In the genomic region with DNA sequence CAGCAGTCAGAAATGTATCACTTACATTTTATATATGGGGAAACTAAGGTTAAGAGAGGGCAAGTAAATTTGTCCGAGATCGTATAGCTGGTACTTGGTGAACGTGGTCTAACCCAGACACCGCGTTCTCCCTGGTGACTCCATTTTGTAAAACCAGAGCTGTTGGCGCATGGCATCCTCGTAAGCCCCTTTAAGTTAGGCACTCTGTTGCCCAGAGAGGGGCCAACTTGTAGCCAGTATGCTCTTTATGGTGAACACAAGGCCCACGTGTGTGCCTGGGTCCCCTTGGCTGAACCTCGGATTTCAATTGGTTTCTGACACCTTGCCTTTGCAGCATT, we compare ENCODE assay signal across 7 cellular contexts. TPM values are rescaled to one million over a fixed set of nuclear protein-coding genes. Genes with fewer than 3 reads are reported as not detected.
DNase-seq lines count a peak whose midpoint lies in the region; ATAC-seq and TF ChIP-seq lines count a peak whose summit lies in the region.

No MANE protein-coding gene starts in this region.

- intact Hi-C loops in HCT116 (cut with micrococcal nuclease) (no loop called here), esophagus squamous epithelium (cut with DNase I) (loop anchor here (5.0 kb wide), 1 partner anchor 37 kb away; no protein-coding TSS in a partner anchor), left colon (cut with DNase I, micrococcal nuclease) (no loop called here)

- peak overlapping the region; percentile 97 to 98 for H3K27ac Mint-ChIP-seq in T-cell
- peak overlapping the region; percentile 99 for H3K27ac Mint-ChIP-seq in stimulated activated effector memory CD8-positive, alpha-beta T cell treated with anti-CD3 and anti-CD28 coated beads, Interleukin-12 subunit alpha, Interleukin-12 subunit beta, amount 100 ng/mL, for 72 hours

- H3K27ac ChIP-seq in HCT116 (ENCODE audit: low read depth, low read length) (peak overlapping the region; percentile 87), esophagus squamous epithelium (peak overlapping the region; percentile 85 to 95 (median 93))

- BruUV-seq in HCT116 (replicated peaks; lab: Mats Ljungman, UMichigan), result TSS peak; percentile 98

- peak overlapping the region; percentile 65 for H3K9ac ChIP-seq in HCT116 (ENCODE audit: low read length)

- TF ChIP-seq RAD21 in HCT116 (IDR thresholded peaks at IDR 0.05; ENCODE audit: low read depth), result no peak

- DNase-seq in HCT116 (ENCODE audit: low read depth, low spot score) (no peak), T-cell (peak in 3 of 34 experiments; percentile 0 to 6 (median 2)), esophagus squamous epithelium (lab: John Stamatoyannopoulos, UW) (no peak), left colon (no peak)
- DNase-seq in stimulated activated effector memory CD8-positive, alpha-beta T cell treated with anti-CD3 and anti-CD28 coated beads, Interleukin-12 subunit alpha, Interleukin-12 subunit beta, amount 100 ng/mL, for 72 hours (ENCODE audit: low spot score in 2 of 2), result no peak

- peak overlapping the region; percentile 57 to 63 for H3K4me3 ChIP-seq in HCT116 (replicated peaks in 1 of 2; ENCODE audit: low read depth in 1 of 2, low read length in 2 of 2)
- peak overlapping the region; percentile 53 to 85 (median 73) for H3K4me3 ChIP-seq in esophagus squamous epithelium

- H3K9me3 Mint-ChIP-seq in T-cell, result peaks cover 0 to 2% (median 0%) of the 10 kb centered on the region in 3 donors
- H3K9me3 Mint-ChIP-seq in stimulated activated effector memory CD8-positive, alpha-beta T cell treated with anti-CD3 and anti-CD28 coated beads, Interleukin-12 subunit alpha, Interleukin-12 subunit beta, amount 100 ng/mL, for 72 hours, result peaks cover 2% of the 10 kb centered on the region

- TF ChIP-seq CTCF in HCT116 (IDR thresholded peaks at IDR 0.05 in 2 of 3, conservative IDR thresholded peaks at IDR 0.05 in 1 of 3; ENCODE audit: borderline replicate concordance in 1 of 3, insufficient read depth in 1 of 3, low read depth in 2 of 3, low read length in 2 of 3) (no peak), esophagus squamous epithelium (IDR thresholded peaks at IDR 0.05) (no peak)

- no peaks in the 10 kb centered on the region for H4K20me1 ChIP-seq in HCT116 (ENCODE audit: insufficient read depth)

- peaks cover 34 to 37% of the 10 kb centered on the region in 2 donors for H3K27me3 Mint-ChIP-seq in T-cell

- RAD21 ChIA-PET in HCT116 (lab: Charles Lee; ENCODE audit: low non-redundant PET in 1 of 2, low total read pairs in 2 of 2, uncharacterized antibody in 2 of 2, unreplicated experiment in 2 of 2), result no interaction called here

- H3K4me1 ChIP-seq in HCT116 (ENCODE audit: control insufficient read depth in 1 of 2, insufficient read depth in 2 of 2, low read length in 2 of 2), result peaks cover 0 to 10% of the 10 kb centered on the region in 2 experiments; a peak in 2 of 4 replicates
- peaks cover 0 to 12% (median 0%) of the 10 kb centered on the region in 3 donors for H3K4me1 ChIP-seq in esophagus squamous epithelium

- H3K9me3 ChIP-seq in HCT116 (ENCODE audit: control insufficient read depth in 1 of 2, insufficient read depth in 1 of 2, low read depth in 1 of 2, low read length in 2 of 2), result no peaks in the 10 kb centered on the region
- H3K9me3 ChIP-seq in esophagus squamous epithelium, result peaks cover 0 to 5% (median 4%) of the 10 kb centered on the region in 3 donors

- peaks cover 11% of the 10 kb centered on the region in 3 donors for H3K4me1 Mint-ChIP-seq in T-cell
- H3K4me1 Mint-ChIP-seq in stimulated activated effector memory CD8-positive, alpha-beta T cell treated with anti-CD3 and anti-CD28 coated beads, Interleukin-12 subunit alpha, Interleukin-12 subunit beta, amount 100 ng/mL, for 72 hours, result peaks cover 5% of the 10 kb centered on the region

- 77 to 79% methylated on average over 8 to 9 of the region's 9 CpGs for WGBS in esophagus squamous epithelium, 2 donors

- peaks cover 4% of the 10 kb centered on the region for H3K36me3 Mint-ChIP-seq in T-cell
- H3K36me3 Mint-ChIP-seq in stimulated activated effector memory CD8-positive, alpha-beta T cell treated with anti-CD3 and anti-CD28 coated beads, Interleukin-12 subunit alpha, Interleukin-12 subunit beta, amount 100 ng/mL, for 72 hours, result peaks cover 10% of the 10 kb centered on the region

- H3K36me3 ChIP-seq in HCT116 (ENCODE audit: control insufficient read depth in 1 of 2, insufficient read depth in 2 of 2, low read length in 2 of 2), result no peaks in the 10 kb centered on the region
- no peaks in the 10 kb centered on the region for H3K36me3 ChIP-seq in esophagus squamous epithelium

- H3K9me2 ChIP-seq in HCT116 (ENCODE audit: insufficient read depth), result no peaks in the 10 kb centered on the region

- peak overlapping the region; percentile 92 to 97 (median 95) for H3K4me3 Mint-ChIP-seq in T-cell
- H3K4me3 Mint-ChIP-seq in stimulated activated effector memory CD8-positive, alpha-beta T cell treated with anti-CD3 and anti-CD28 coated beads, Interleukin-12 subunit alpha, Interleukin-12 subunit beta, amount 100 ng/mL, for 72 hours, result peak overlapping the region; percentile 87

- H3K79me2 ChIP-seq in HCT116 (ENCODE audit: insufficient read depth, low read length), result no peaks in the 10 kb centered on the region

- ATAC-seq in HCT116 (peak; percentile 7; the same call in 1 of the 2 replicates), T-cell (replicated peaks in 1 of 4) (no peak), GM19395 (IDR thresholded peaks at IDR 0.05; ENCODE audit: unreplicated experiment) (no peak), left colon (no peak), HG02970 (IDR thresholded peaks at IDR 0.05; ENCODE audit: low FRiP score, unreplicated experiment) (no peak)
- no peak for ATAC-seq in stimulated activated effector memory CD8-positive, alpha-beta T cell treated with anti-CD3 and anti-CD28 coated beads, Interleukin-12 subunit alpha, Interleukin-12 subunit beta, amount 100 ng/mL, for 72 hours

- TF ChIP-seq POLR2A in HCT116 (IDR thresholded peaks at IDR 0.05; ENCODE audit: borderline replicate concordance, extremely low read depth, insufficient read depth, insufficient read length), result no peak
- no peak for TF ChIP-seq POLR2A in esophagus squamous epithelium (IDR thresholded peaks at IDR 0.05)

- peak overlapping the region; percentile 67 for H3K4me2 ChIP-seq in HCT116 (ENCODE audit: low read length)

- H3K27me3 ChIP-seq in HCT116 (ENCODE audit: insufficient read depth, low read length), result no peaks in the 10 kb centered on the region
- H3K27me3 ChIP-seq in esophagus squamous epithelium, result peaks cover 0 to 42% (median 5%) of the 10 kb centered on the region in 4 donors

- POLR2A ChIA-PET in HCT116 (lab: Charles Lee), result interaction anchor here (1.4 to 2.3 kb wide), 2 partner anchors 29 to 40 kb away, joined by 15 to 26 read pairs; partner anchors contain the start of gene ZNF518A
- POLR2A ChIA-PET in T-cell (lab: Charles Lee), result interaction anchor here (1.9 to 2.2 kb wide), 2 partner anchors 39 to 40 kb away, joined by 13 to 18 read pairs; partner anchors contain the start of gene ZNF518A (in 2 of the 2)

- no peak overlapping the region for H2AFZ ChIP-seq in HCT116 (ENCODE audit: low read depth, low read length, poor library complexity, severe bottlenecking)

- CTCF ChIA-PET in HCT116 (lab: Charles Lee), result no interaction called here
- CTCF ChIA-PET in T-cell (lab: Charles Lee), result interaction anchor here in 1 of 2 donors (0.9 kb wide), 1 partner anchor 39 kb away, joined by 4 read pairs; the partner anchor contains the start of gene ZNF518A

TF ChIP-seq in HCT116, 20 proteins besides CTCF, POLR2A, EP300 and RAD21 (continues in another document):
- TF ChIP-seq SRF (IDR thresholded peaks at IDR 0.05; ENCODE audit: low read depth) (no peak), CEBPB (IDR thresholded peaks at IDR 0.05; ENCODE audit: low read depth) (no peak), JUND (IDR thresholded peaks at IDR 0.05) (no peak), FOSL1 (IDR thresholded peaks at IDR 0.05; ENCODE audit: low read depth) (no peak), EZH2phosphoT487 (IDR thresholded peaks at IDR 0.05; ENCODE audit: borderline replicate concordance) (no peak), TCF7L2 (IDR thresholded peaks at IDR 0.05; ENCODE audit: borderline replicate concordance, extremely low read depth, insufficient read depth, insufficient read length) (no peak), POLR2AphosphoS5 (IDR thresholded peaks at IDR 0.05; ENCODE audit: low read depth, low read length) (no peak), CBX3 (IDR thresholded peaks at IDR 0.05; ENCODE audit: low read depth) (no peak), ZNF274 (IDR thresholded peaks at IDR 0.05; ENCODE audit: low read depth, low read length) (no peak), ZFX (IDR thresholded peaks at IDR 0.05) (no peak), EZH2 (IDR thresholded peaks at IDR 0.05) (no peak), EGR1 (IDR thresholded peaks at IDR 0.05; ENCODE audit: low read depth) (no peak), ATF3 (IDR thresholded peaks at IDR 0.05) (no peak)
- TF ChIP-seq, protein P1, sequence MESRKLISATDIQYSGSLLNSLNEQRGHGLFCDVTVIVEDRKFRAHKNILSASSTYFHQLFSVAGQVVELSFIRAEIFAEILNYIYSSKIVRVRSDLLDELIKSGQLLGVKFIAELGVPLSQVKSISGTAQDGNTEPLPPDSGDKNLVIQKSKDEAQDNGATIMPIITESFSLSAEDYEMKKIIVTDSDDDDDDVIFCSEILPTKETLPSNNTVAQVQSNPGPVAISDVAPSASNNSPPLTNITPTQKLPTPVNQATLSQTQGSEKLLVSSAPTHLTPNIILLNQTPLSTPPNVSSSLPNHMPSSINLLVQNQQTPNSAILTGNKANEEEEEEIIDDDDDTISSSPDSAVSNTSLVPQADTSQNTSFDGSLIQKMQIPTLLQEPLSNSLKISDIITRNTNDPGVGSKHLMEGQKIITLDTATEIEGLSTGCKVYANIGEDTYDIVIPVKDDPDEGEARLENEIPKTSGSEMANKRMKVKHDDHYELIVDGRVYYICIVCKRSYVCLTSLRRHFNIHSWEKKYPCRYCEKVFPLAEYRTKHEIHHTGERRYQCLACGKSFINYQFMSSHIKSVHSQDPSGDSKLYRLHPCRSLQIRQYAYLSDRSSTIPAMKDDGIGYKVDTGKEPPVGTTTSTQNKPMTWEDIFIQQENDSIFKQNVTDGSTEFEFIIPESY (IDR thresholded peaks at IDR 0.05; ENCODE audit: extremely low read depth, insufficient replicate concordance, low read length), result no peak

RNA-seq across cellular contexts. Expression of gene ZNF518A, which starts 39.7 kb away (rescaled TPM):
- total RNA-seq in HCT116 (2021; ENCODE audit: unreplicated experiment) (36.7 TPM), T-cell (10 to 100 TPM; 17.7 to 22.8 (median 20.6) TPM), esophagus squamous epithelium (10 to 100 TPM in 2 of 4 donors, 1 to 10 TPM in 2; 8.3 to 16.4 (median 12.1) TPM), left colon (10 to 100 TPM; 37.6 to 39.6 TPM)
- 5.4 and 7.2 TPM in 2 replicates for polyA plus RNA-seq in HCT116 (2012)

RNA-seq across cellular contexts. Expression of gene CCNJ, which starts 47.0 kb away (rescaled TPM):
- total RNA-seq in HCT116 (2021; ENCODE audit: unreplicated experiment), result 12.2 TPM
- polyA plus RNA-seq in HCT116 (2012), result 6.6 and 6.8 TPM in 2 replicates
- 1 to 10 TPM; 5.6 to 6.1 (median 5.9) TPM for total RNA-seq in T-cell
- total RNA-seq in esophagus squamous epithelium, result 1 to 10 TPM; 1.5 to 4.2 (median 2.8) TPM
- total RNA-seq in left colon, result 1 to 10 TPM; 5.9 to 6.4 TPM
